Comparison of ENCODE assay signal across 33 cellular contexts in the genomic region with DNA sequence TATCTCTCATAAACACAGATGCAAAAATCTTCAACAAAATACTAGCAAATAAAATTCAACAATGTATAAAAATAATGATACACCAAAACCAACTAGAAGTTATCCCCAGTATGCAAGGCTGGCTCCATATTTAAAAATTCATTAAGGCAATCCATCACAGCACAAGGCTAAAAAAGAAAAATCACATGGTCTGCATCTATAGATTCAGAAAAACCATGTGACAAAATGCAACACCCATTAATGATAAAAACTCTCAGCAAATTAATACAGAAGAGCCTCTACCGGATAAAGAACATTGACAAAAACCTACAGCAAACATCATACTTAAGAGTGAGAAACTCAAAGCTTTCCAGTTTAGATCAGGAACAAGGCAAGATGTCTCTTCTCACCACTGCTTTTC.
DNase-seq lines count a peak whose midpoint lies in the region; ATAC-seq, FAIRE-seq and TF ChIP-seq lines count a peak whose summit lies in the region.
"Had no signal": no experiment of that assay in that cellular context is flagged by ENCODE, and none has a peak within 500 bp of the region (broad histone marks: within the 10 kb centered on the region; RNA-seq: fewer than 3 reads in every experiment).

No MANE protein-coding gene starts in this region.

- no peak overlapping the region for H3K4me3 Mint-ChIP-seq in astrocyte (ENCODE audit: unreplicated experiment)
- H3K4me3 Mint-ChIP-seq: B cell; CD14-positive monocyte; CD4-positive, alpha-beta memory T cell; CD4-positive, alpha-beta T cell; CD4-positive, CD25-positive, alpha-beta regulatory T cell; CD8-positive, alpha-beta memory T cell; CD8-positive, alpha-beta T cell had no signal

- H3K27ac ChIP-seq in HepG2 (ENCODE audit: extremely low read length, insufficient read depth, low read length) = no peak overlapping the region
- H3K27ac ChIP-seq in right lobe of liver = no peak overlapping the region
- H3K27ac ChIP-seq in astrocyte (ENCODE audit: low read depth, low read length) = no peak overlapping the region
- no peak overlapping the region for H3K27ac ChIP-seq in spleen
- H3K27ac ChIP-seq: 22Rv1; A549; BLaER1; BLaER1 treated with 17β-estradiol and CSF1 and Interleukin-3, amounts not matched to agents 10 nM and 100 nM; C4-2B had no signal

- H3K9me3 ChIP-seq in HepG2 (ENCODE audit: low read length) (no peaks in the 10 kb centered on the region), right lobe of liver (no peaks in the 10 kb centered on the region), astrocyte (ENCODE audit: insufficient read depth, low read depth, low read length) (no peaks in the 10 kb centered on the region), spleen (no peaks in the 10 kb centered on the region)
- H3K9me3 ChIP-seq: A549; BE2C; BLaER1; BLaER1 treated with 17β-estradiol and CSF1 and Interleukin-3, amounts not matched to agents 10 nM and 100 nM; Caco-2 had no signal

- no peaks in the 10 kb centered on the region for H3K27me3 ChIP-seq in HepG2 (ENCODE audit: control insufficient read depth in 1 of 2, insufficient read depth in 2 of 2, low read length in 2 of 2)
- no peaks in the 10 kb centered on the region for H3K27me3 ChIP-seq in right lobe of liver
- H3K27me3 ChIP-seq in astrocyte (ENCODE audit: insufficient read depth, low read length) = no peaks in the 10 kb centered on the region
- H3K27me3 ChIP-seq in spleen (replicated peaks in 1 of 7) = no peaks in the 10 kb centered on the region
- H3K27me3 ChIP-seq: BE2C; BLaER1; BLaER1 treated with 17β-estradiol and CSF1 and Interleukin-3, amounts not matched to agents 10 nM and 100 nM had no signal

- H3K79me2 ChIP-seq in HepG2 (ENCODE audit: insufficient read depth, low read length) = no peaks in the 10 kb centered on the region
- H3K79me2 ChIP-seq in astrocyte (ENCODE audit: insufficient read depth, low read length) = no peaks in the 10 kb centered on the region

- BruUV-seq in HepG2 (replicated peaks; lab: Mats Ljungman, UMichigan) = no TSS peak

- no peaks in the 10 kb centered on the region for H3K4me1 Mint-ChIP-seq in astrocyte (ENCODE audit: low read depth, unreplicated experiment)
- H3K4me1 Mint-ChIP-seq: B cell; CD14-positive monocyte; CD4-positive, alpha-beta memory T cell; CD4-positive, CD25-positive, alpha-beta regulatory T cell; CD8-positive, alpha-beta memory T cell had no signal

- H3K4me2 ChIP-seq in HepG2 (ENCODE audit: low read depth, low read length) = no peak overlapping the region
- no peak overlapping the region for H3K4me2 ChIP-seq in astrocyte (ENCODE audit: low read length)
- H3K4me2 ChIP-seq: A549; BLaER1; BLaER1 treated with 17β-estradiol and CSF1 and Interleukin-3, amounts not matched to agents 10 nM and 100 nM had no signal

- H3K36me3 Mint-ChIP-seq in astrocyte (ENCODE audit: low read depth, unreplicated experiment) = no peaks in the 10 kb centered on the region
- H3K36me3 Mint-ChIP-seq: CD14-positive monocyte; CD4-positive, alpha-beta memory T cell; CD4-positive, CD25-positive, alpha-beta regulatory T cell; CD8-positive, alpha-beta memory T cell; CD8-positive, alpha-beta T cell had no signal

- ATAC-seq in HepG2 = no peak
- ATAC-seq in right lobe of liver = no peak
- ATAC-seq: A549; CD8-positive, alpha-beta T cell had no signal

- CTCF ChIA-PET in HepG2 (lab: Yijun Ruan, JAX; ENCODE audit: low intra/inter-chr PET ratio, low total read pairs) = no interaction called here

- H3K27me3 Mint-ChIP-seq in astrocyte (ENCODE audit: low read depth, unreplicated experiment) = no peaks in the 10 kb centered on the region
- H3K27me3 Mint-ChIP-seq: CD4-positive, CD25-positive, alpha-beta regulatory T cell had no signal

- H3K4me3 ChIP-seq in HepG2 (replicated peaks in 1 of 3; ENCODE audit: insufficient read depth in 1 of 3, low read depth in 2 of 3, low read length in 3 of 3) (no peak overlapping the region), right lobe of liver (no peak overlapping the region), astrocyte (ENCODE audit: insufficient read depth, low read depth, low read length) (no peak overlapping the region), spleen (no peak overlapping the region)
- H3K4me3 ChIP-seq: A549; BLaER1; BLaER1 treated with 17β-estradiol and CSF1 and Interleukin-3, amounts not matched to agents 10 nM and 100 nM had no signal

- DNase-seq in HepG2 (ENCODE audit: low spot score) (no peak), right lobe of liver (no peak), astrocyte (ENCODE audit: low read depth) (no peak), spleen (no peak)
- DNase-seq: 8988T; ACHN; AML-193; BE2C; C1 segment of cervical spinal cord; Caco-2; Calu3; CD4-positive, alpha-beta T cell; CD4-positive, CD25-positive, alpha-beta regulatory T cell; CD8-positive, alpha-beta memory T cell; CD8-positive, alpha-beta T cell; COR-L47; DMS 273 treated with DMSO at 0.1 percent for 48 hours; DMS153; DMS53; DMS79; DMS79 treated with DMSO at 0.1 percent for 48 hours; DND-41; EL had no signal

- H4K20me1 ChIP-seq in HepG2 (ENCODE audit: insufficient read depth, low read length) = no peaks in the 10 kb centered on the region
- H4K20me1 ChIP-seq in astrocyte (ENCODE audit: insufficient read depth, low read length) = no peaks in the 10 kb centered on the region
- H4K20me1 ChIP-seq: BLaER1; BLaER1 treated with 17β-estradiol and CSF1 and Interleukin-3, amounts not matched to agents 10 nM and 100 nM had no signal

- TF ChIP-seq CTCF in HepG2 (CRISPR knock-in tag; IDR thresholded peaks at IDR 0.05) = no peak
- TF ChIP-seq CTCF in right lobe of liver (IDR thresholded peaks at IDR 0.05) = no peak
- TF ChIP-seq CTCF in astrocyte (IDR thresholded peaks at IDR 0.05; ENCODE audit: insufficient read depth, low read depth, low read length) = no peak
- TF ChIP-seq CTCF in spleen (IDR thresholded peaks at IDR 0.05 in 8 of 11, conservative IDR thresholded peaks at IDR 0.05 in 3 of 11) = no peak

- TF ChIP-seq RAD21 in HepG2 (CRISPR knock-in tag; IDR thresholded peaks at IDR 0.05) = no peak

- no peak for FAIRE-seq in HepG2 (lab: Jason Lieb, UNC)
- FAIRE-seq in astrocyte (lab: Jason Lieb, UNC) = peak; percentile 54
- FAIRE-seq: A204.1, A549, D721Med had no signal

- intact Hi-C loops in HepG2 (cut with micrococcal nuclease; ENCODE audit: unreplicated experiment) = no loop called here
- intact Hi-C loops in right lobe of liver (cut with DNase I) = no loop called here
- intact Hi-C loops in spleen (cut with DNase I; ENCODE audit: low total_unique reads) = no loop called here

- H3K36me3 ChIP-seq in HepG2 (replicated peaks in 1 of 2; ENCODE audit: control insufficient read depth in 1 of 2, insufficient read depth in 2 of 2, low read length in 2 of 2) (no peaks in the 10 kb centered on the region), right lobe of liver (no peaks in the 10 kb centered on the region), astrocyte (ENCODE audit: insufficient read depth, low read length) (no peaks in the 10 kb centered on the region), spleen (no peaks in the 10 kb centered on the region)
- H3K36me3 ChIP-seq: BE2C; BLaER1; BLaER1 treated with 17β-estradiol and CSF1 and Interleukin-3, amounts not matched to agents 10 nM and 100 nM had no signal

- TF ChIP-seq EP300 in HepG2 (IDR thresholded peaks at IDR 0.05; ENCODE audit: low read depth in 2 of 2, low read length in 2 of 2) (no peak), HepG2 (CRISPR knock-in tag; IDR thresholded peaks at IDR 0.05; ENCODE audit: borderline replicate concordance) (no peak)

- H3K9ac ChIP-seq in HepG2 (ENCODE audit: insufficient read depth, low read depth, low read length) = no peak overlapping the region
- H3K9ac ChIP-seq in astrocyte (ENCODE audit: low read length) = no peak overlapping the region
- H3K9ac ChIP-seq: BLaER1; BLaER1 treated with 17β-estradiol and CSF1 and Interleukin-3, amounts not matched to agents 10 nM and 100 nM had no signal

- no peak for TF ChIP-seq POLR2A in HepG2 (IDR thresholded peaks at IDR 0.05; ENCODE audit: insufficient read depth in 1 of 2, low read depth in 2 of 2, low read length in 2 of 2)
- TF ChIP-seq POLR2A in right lobe of liver (IDR thresholded peaks at IDR 0.05) = no peak
- TF ChIP-seq POLR2A in spleen (IDR thresholded peaks at IDR 0.05) = no peak

- no peaks in the 10 kb centered on the region for H3K9me3 Mint-ChIP-seq in astrocyte (ENCODE audit: unreplicated experiment)
- H3K9me3 Mint-ChIP-seq: CD4-positive, alpha-beta T cell; CD8-positive, alpha-beta T cell had no signal

- no peak overlapping the region for H3K27ac Mint-ChIP-seq in astrocyte (ENCODE audit: unreplicated experiment)
- H3K27ac Mint-ChIP-seq: B cell; CD14-positive monocyte; CD4-positive, alpha-beta memory T cell; CD4-positive, alpha-beta T cell; CD4-positive, CD25-positive, alpha-beta regulatory T cell; CD8-positive, alpha-beta memory T cell; CD8-positive, alpha-beta T cell had no signal

- WGBS in HepG2 (ENCODE audit: low lambda C conversion rate) = 0% methylated on average over 1 of the region's 1 CpG
- WGBS in right lobe of liver (ENCODE audit: insufficient coverage, low coverage, low lambda C conversion rate, missing lambda C conversion rate) = 88% methylated on average over 1 of the region's 1 CpG
- whole genome bisulfite sequencing in spleen, 5 donors = 90 to 98% (median 92%) methylated on average over 1 of the region's 1 CpG

- POLR2A ChIA-PET in HepG2 (lab: Yijun Ruan, JAX) = no interaction called here

- H3K4me1 ChIP-seq in HepG2 (ENCODE audit: insufficient read depth, low read length) = no peaks in the 10 kb centered on the region
- no peaks in the 10 kb centered on the region for H3K4me1 ChIP-seq in right lobe of liver
- no peaks in the 10 kb centered on the region for H3K4me1 ChIP-seq in astrocyte (ENCODE audit: insufficient read depth, low read length)
- no peaks in the 10 kb centered on the region for H3K4me1 ChIP-seq in spleen
- H3K4me1 ChIP-seq: A549, BE2C, BLaER1, Caco-2 had no signal

- no peak overlapping the region for H2AFZ ChIP-seq in HepG2 (ENCODE audit: low read length)
- H2AFZ ChIP-seq in astrocyte (ENCODE audit: low read depth, low read length) = no peak overlapping the region

- in situ Hi-C loops in HepG2 (cut with HindIII; ENCODE audit: extremely low pct_ligation_motif_present, low pct_unique_long_range_greater_than_20kb) = no loop called here
